In genomic region chr12:50422855-50423254, GRCh38 we compare ENCODE assay signal across 2 cellular contexts.
TF ChIP-seq lines count a peak whose summit lies in the region.

No MANE protein-coding gene starts in this region.

TF ChIP-seq in HEK293, 187 proteins besides CTCF, POLR2A, EP300 and RAD21:
- TF ChIP-seq REPIN1 (tag by site-specific recombination; IDR thresholded peaks at IDR 0.05; ENCODE audit: low read depth), result 0 out of 2 replicates have a peak, but pooled peaks have one; percentile 1
TF ChIP-seq in HEK293: peak in this region for 1; not testable (repeated sequence) for 186.

TF ChIP-seq in HepG2, 621 proteins besides CTCF, POLR2A, EP300 and RAD21:
- peak; percentile 61; the same call in 1 of the 2 replicates for TF ChIP-seq ZBTB33 (CRISPR knock-in tag; IDR thresholded peaks at IDR 0.05)
